1 cellular context compared by ENCODE assay signal in genomic region chr5:86526811-86527348, GRCh38.
TF ChIP-seq lines count a peak whose summit lies in the region.

No MANE protein-coding gene starts in this region.

TF ChIP-seq in K562, 482 proteins besides CTCF, POLR2A, EP300 and RAD21 (continued from another document and continues in another):
- no peak for TF ChIP-seq BDP1 (IDR thresholded peaks at IDR 0.05; ENCODE audit: insufficient read depth, insufficient read length)
- no peak; the same call in 1 of the 2 replicates for TF ChIP-seq ARID3A (IDR thresholded peaks at IDR 0.05; ENCODE audit: borderline replicate concordance, low read depth, low read length)
- TF ChIP-seq ID3 (CRISPR knock-in tag; IDR thresholded peaks at IDR 0.05), result peak; percentile 61; the same call in 1 of the 2 replicates
- TF ChIP-seq ID3 (tag; IDR thresholded peaks at IDR 0.05), result peak; percentile 84
- 0 out of 2 replicates have a peak, but pooled peaks have one; percentile 15 for TF ChIP-seq TAF7 (tag; IDR thresholded peaks at IDR 0.05)
- peak; percentile 31 to 96; a peak in 3 of 4 replicates for TF ChIP-seq MLLT1 (IDR thresholded peaks at IDR 0.05)
- TF ChIP-seq HNRNPL (IDR thresholded peaks at IDR 0.05; ENCODE audit: low read depth, low read length), result peak; percentile 53; the same call in 1 of the 2 replicates
- no peak for TF ChIP-seq ZBTB7A (IDR thresholded peaks at IDR 0.05; ENCODE audit: borderline replicate concordance, control insufficient read depth, low read depth, low read length)
- peak; percentile 90 for TF ChIP-seq HLTF (IDR thresholded peaks at IDR 0.05)
- TF ChIP-seq POLR2AphosphoS2 (IDR thresholded peaks at IDR 0.05; ENCODE audit: low read length), result no peak
- TF ChIP-seq NBN (IDR thresholded peaks at IDR 0.05; ENCODE audit: low read depth), result peak; percentile 93
- TF ChIP-seq YY1 (IDR thresholded peaks at IDR 0.05; ENCODE audit: borderline replicate concordance in 1 of 3, control insufficient read depth in 1 of 3, extremely low read depth in 1 of 3, insufficient read depth in 3 of 3, insufficient read length in 1 of 3, insufficient replicate concordance in 2 of 3, low read depth in 1 of 3, low read length in 2 of 3), result peak in 1 of 3 experiments; percentile 43
- no peak for TF ChIP-seq KDM5B (IDR thresholded peaks at IDR 0.05; ENCODE audit: insufficient replicate concordance, low read depth, low read length)
- TF ChIP-seq SRSF1 (IDR thresholded peaks at IDR 0.05; ENCODE audit: low read depth, low read length), result no peak
- peak; percentile 93 for TF ChIP-seq NFE2 (IDR thresholded peaks at IDR 0.05; ENCODE audit: low read depth)
- no peak for TF ChIP-seq PCBP1 (IDR thresholded peaks at IDR 0.05; ENCODE audit: low read depth, low read length, poor library complexity, severe bottlenecking)
- TF ChIP-seq CHD1 (IDR thresholded peaks at IDR 0.05; ENCODE audit: low read length), result no peak
- peak; percentile 35 for TF ChIP-seq TAF1 (IDR thresholded peaks at IDR 0.05; ENCODE audit: control insufficient read depth, extremely low read depth, insufficient read depth, low read length, severe bottlenecking)
- TF ChIP-seq TRIM28 (IDR thresholded peaks at IDR 0.05), result no peak
- peak; percentile 43; the same call in 1 of the 2 replicates for TF ChIP-seq OTX1 (CRISPR knock-in tag; IDR thresholded peaks at IDR 0.05)
- no peak for TF ChIP-seq XRCC5 (IDR thresholded peaks at IDR 0.05; ENCODE audit: low read depth, low read length)
- peak; percentile 65; the same call in 1 of the 2 replicates for TF ChIP-seq TSHZ1 (CRISPR knock-in tag; IDR thresholded peaks at IDR 0.05)
- TF ChIP-seq PTBP1 (IDR thresholded peaks at IDR 0.05; ENCODE audit: low read depth, low read length), result no peak
- TF ChIP-seq SMAD2 (IDR thresholded peaks at IDR 0.05; ENCODE audit: low read depth, low read length), result no peak
- TF ChIP-seq POLR2H (tag; IDR thresholded peaks at IDR 0.05; ENCODE audit: low read depth), result 0 out of 2 replicates have a peak, but pooled peaks have one; percentile 15
- no peak for TF ChIP-seq HMG20B (CRISPR knock-in tag; IDR thresholded peaks at IDR 0.05)
- TF ChIP-seq RREB1 (CRISPR knock-in tag; IDR thresholded peaks at IDR 0.05), result no peak
- TF ChIP-seq ZBTB40 (IDR thresholded peaks at IDR 0.05), result no peak
- TF ChIP-seq ZBTB40 (CRISPR knock-in tag; IDR thresholded peaks at IDR 0.05), result no peak
- TF ChIP-seq CBFA2T2 (conservative IDR thresholded peaks at IDR 0.05), result peak; percentile 100
- no peak for TF ChIP-seq JUNB (CRISPR knock-in tag; conservative IDR thresholded peaks at IDR 0.05)
- TF ChIP-seq KLF1 (tag; IDR thresholded peaks at IDR 0.05), result peak; percentile 54; the same call in 1 of the 2 replicates
- no peak for TF ChIP-seq MCM3 (IDR thresholded peaks at IDR 0.05)
- TF ChIP-seq GATAD2B (IDR thresholded peaks at IDR 0.05; ENCODE audit: borderline replicate concordance), result peak; percentile 64; the same call in 1 of the 2 replicates
- 0 out of 2 replicates have a peak, but pooled peaks have one; percentile 24 for TF ChIP-seq TEAD2 (tag; IDR thresholded peaks at IDR 0.05)
- no peak for TF ChIP-seq SIRT6 (IDR thresholded peaks at IDR 0.05; ENCODE audit: low read depth, low read length)
- TF ChIP-seq ZNF551 (CRISPR knock-in tag; IDR thresholded peaks at IDR 0.05), result no peak
- peak; percentile 81; the same call in 1 of the 2 replicates for TF ChIP-seq ZBTB1 (CRISPR knock-in tag; IDR thresholded peaks at IDR 0.05; ENCODE audit: borderline replicate concordance, low read depth)
